In the genomic region with DNA sequence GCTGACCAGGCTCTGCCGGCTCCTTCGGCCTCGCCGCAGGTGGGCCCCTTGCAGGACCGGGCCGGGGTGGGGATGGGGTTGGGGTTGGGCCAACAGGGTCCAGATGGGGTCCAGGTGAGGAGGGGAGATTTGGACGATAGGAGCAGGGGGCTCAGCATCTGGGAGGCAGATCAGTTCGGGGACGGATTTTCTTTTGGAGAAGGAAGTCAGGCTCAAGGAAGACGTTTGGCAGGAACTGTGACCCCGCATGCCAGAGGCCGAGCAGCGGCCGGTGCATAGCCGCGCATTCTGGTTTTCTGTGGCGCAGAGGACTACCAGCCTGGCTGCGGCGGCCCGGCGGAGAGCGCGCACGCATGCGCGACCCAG, we compare ENCODE assay signal across 6 cellular contexts. TPM values are rescaled to one million over a fixed set of nuclear protein-coding genes. Genes with fewer than 3 reads are reported as not detected.
DNase-seq lines count a peak whose midpoint lies in the region; ATAC-seq and TF ChIP-seq lines count a peak whose summit lies in the region.

No MANE protein-coding gene starts in this region.

- ATAC-seq in GM21717 (IDR thresholded peaks at IDR 0.05; ENCODE audit: unreplicated experiment) (peak; percentile 2), body of pancreas (peak; percentile 66)
- ATAC-seq in activated CD4-positive, CD25-positive, alpha-beta regulatory T cell treated with anti-CD3 and anti-CD28 coated beads, Interleukin-2, amount 50 U/mL, for 24 hours = no peak

- peak in 2 of 3 donors; percentile 5 to 44 for TF ChIP-seq POLR2A in body of pancreas (IDR thresholded peaks at IDR 0.05)

- H3K4me3 ChIP-seq in body of pancreas = peak overlapping the region; percentile 29 to 42

- H3K4me3 Mint-ChIP-seq in nephron = peak overlapping the region; percentile 96 to 97 (median 97)

- no peaks in the 10 kb centered on the region for H3K27me3 Mint-ChIP-seq in nephron (ENCODE audit: low read depth)

- peaks cover 40% of the 10 kb centered on the region for H3K4me1 ChIP-seq in body of pancreas

- H3K9me3 ChIP-seq in body of pancreas = no peaks in the 10 kb centered on the region

- H3K27me3 ChIP-seq in body of pancreas = no peaks in the 10 kb centered on the region

- peaks cover 28% of the 10 kb centered on the region for H3K36me3 Mint-ChIP-seq in nephron (ENCODE audit: low read depth)

- intact Hi-C loops in body of pancreas (cut with DNase I) = no loop called here

- no peaks in the 10 kb centered on the region for H3K9me3 Mint-ChIP-seq in nephron

- 0 to 2% methylated on average over 9 to 26 of the region's 26 CpGs for WGBS in body of pancreas, 2 donors

- peak overlapping the region; percentile 86 to 99 (median 94) for H3K27ac ChIP-seq in body of pancreas

- H3K4me1 Mint-ChIP-seq in nephron = peaks cover 47% of the 10 kb centered on the region

- TF ChIP-seq CTCF in body of pancreas (IDR thresholded peaks at IDR 0.05) (no peak), nephron (IDR thresholded peaks at IDR 0.05; ENCODE audit: unreplicated experiment in 3 of 3) (no peak)

- H3K36me3 ChIP-seq in body of pancreas (replicated peaks in 1 of 2; ENCODE audit: insufficient read depth in 1 of 2, low read depth in 2 of 2) = peaks cover 6 to 13% of the 10 kb centered on the region in 2 donors

- no peak for DNase-seq in body of pancreas
- no peak for DNase-seq in NCI-H2196 (lab: John Stamatoyannopoulos, UW; ENCODE audit: unreplicated experiment)
- DNase-seq in UCSD-AML1 (lab: John Stamatoyannopoulos, UW; ENCODE audit: unreplicated experiment) = no peak

- H3K27ac Mint-ChIP-seq in nephron = peak overlapping the region; percentile 98 to 100 (median 99)

RNA-seq across cellular contexts. Expression of a gene that starts 0.8 kb away (rescaled TPM):
- total RNA-seq in body of pancreas = 100 to 1,000 TPM; 306 to 384 TPM

RNA-seq across cellular contexts. Expression of a gene that starts 11.1 kb away (rescaled TPM):
- total RNA-seq in body of pancreas = 10 to 100 TPM; 29.3 to 32.2 TPM

RNA-seq across cellular contexts. Expression of a gene that starts 27.0 kb away (rescaled TPM):
- total RNA-seq in body of pancreas = 1 to 10 TPM; 1.8 to 2.6 TPM

RNA-seq across cellular contexts. Expression of a gene that starts 31.3 kb away (rescaled TPM):
- total RNA-seq in body of pancreas = 10 to 100 TPM; 28.3 to 84.8 TPM

RNA-seq across cellular contexts. Expression of a gene that starts 33.7 kb away (rescaled TPM):
- total RNA-seq in body of pancreas = not detected

Comparison
In these comparisons a context has a peak if more than half of its experiments do, and no peak if none do; other contexts are left out.
1. ATAC-seq: peak in GM21717 (single experiment) and body of pancreas (single experiment); none in activated CD4-positive, CD25-positive, alpha-beta regulatory T cell treated with anti-CD3 and anti-CD28 coated beads, Interleukin-2, amount 50 U/mL, for 24 hours (0 of 2).